ENCODE assay signal across 29 cellular contexts in the genomic region with DNA sequence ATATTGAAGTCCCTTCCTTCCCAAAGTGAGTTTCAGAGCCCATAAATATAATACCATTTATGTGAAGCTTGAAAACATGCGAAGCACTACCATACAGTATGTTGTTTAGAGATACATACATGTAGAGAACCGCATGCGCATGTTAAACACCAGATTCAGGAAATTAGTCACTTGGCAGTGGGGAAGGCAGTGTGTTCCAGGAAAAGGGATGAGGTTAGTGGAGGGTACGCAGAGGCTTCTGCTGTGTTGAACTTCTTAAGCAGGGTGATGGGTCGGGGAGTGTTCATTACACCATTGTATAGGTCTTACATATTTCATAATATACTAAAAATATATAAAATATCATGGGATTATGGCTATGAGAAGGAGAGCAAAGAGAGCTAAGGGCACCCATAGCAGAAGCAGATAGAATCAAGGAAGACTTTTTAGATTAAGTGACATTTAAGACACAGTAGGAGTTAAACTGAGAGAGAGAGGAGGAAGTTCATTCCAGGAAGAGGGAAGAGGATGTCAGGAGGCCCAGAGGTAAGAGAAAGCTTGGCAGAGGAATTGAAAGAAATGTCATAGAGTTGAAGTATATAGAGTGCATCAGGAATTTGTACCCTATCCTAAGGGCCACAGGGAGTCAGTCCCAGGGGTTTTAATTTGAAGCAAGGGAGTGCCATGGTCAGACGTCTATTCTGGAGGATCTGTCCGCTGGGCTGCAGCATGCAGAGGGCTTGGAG. TPM values are rescaled to one million over a fixed set of nuclear protein-coding genes. Genes with fewer than 3 reads are reported as not detected.
DNase-seq lines count a peak whose midpoint lies in the region; ATAC-seq and TF ChIP-seq lines count a peak whose summit lies in the region.
"Had no signal": no experiment of that assay in that cellular context is flagged by ENCODE, and none has a peak within 500 bp of the region (broad histone marks: within the 10 kb centered on the region; RNA-seq: fewer than 3 reads in every experiment).

No MANE protein-coding gene starts in this region.

- H3K9me3 Mint-ChIP-seq in MCF 10A (ENCODE audit: unreplicated experiment), result no peaks in the 10 kb centered on the region
- H3K9me3 Mint-ChIP-seq in WTC11, result no peaks in the 10 kb centered on the region
- H3K9me3 Mint-ChIP-seq in CD4-positive, alpha-beta T cell, result no peaks in the 10 kb centered on the region
- H3K9me3 Mint-ChIP-seq: activated CD4-positive, alpha-beta T cell treated with anti-CD3 and anti-CD28 coated beads, Interleukin-2, amount 10 ng/mL, durations not matched to agents 7 days and 5 days; CD8-positive, alpha-beta T cell; immature natural killer cell; naive B cell; stimulated activated naive CD8-positive, alpha-beta T cell treated with anti-CD3 and anti-CD28 coated beads, Interleukin-15, amount 100 ng/mL, for 72 hours; T-helper 2 cell treated with Interferon-gamma antibody and Interleukin-4, amounts not matched to agents 5 μg/mL and 100 μg/mL, for 36 hours had no signal

- no peak for TF ChIP-seq POLR2A in breast epithelium (IDR thresholded peaks at IDR 0.05)

- intact Hi-C loops in MCF 10A (cut with micrococcal nuclease) (no loop called here), breast epithelium (cut with DNase I; ENCODE audit: low total_unique reads) (no loop called here), upper lobe of right lung (cut with DNase I) (no loop called here)
- intact Hi-C loops in CD4-positive, alpha-beta T cell (cut with DNase I, micrococcal nuclease), result no loop called here

- no peak overlapping the region for H3K9ac ChIP-seq in fibroblast of lung (ENCODE audit: insufficient read depth, low read length)

- peak overlapping the region in 1 of 2 donors; percentile 37 for H3K27ac ChIP-seq in breast epithelium
- no peak overlapping the region for H3K27ac ChIP-seq in fibroblast of lung (ENCODE audit: insufficient read depth, low read length)
- no peak overlapping the region for H3K27ac ChIP-seq in upper lobe of right lung
- H3K27ac ChIP-seq in CD4-positive, alpha-beta T cell (ENCODE audit: low read depth, low read length), result no peak overlapping the region
- H3K27ac ChIP-seq: adrenal gland, left ventricle myocardium inferior, tibial artery, WERI-Rb-1 had no signal

- no peak overlapping the region for H3K4me2 ChIP-seq in fibroblast of lung (ENCODE audit: extremely low read depth, insufficient read depth, low read length)

- H4K20me1 ChIP-seq in fibroblast of lung (ENCODE audit: control insufficient read depth, extremely low read depth, insufficient read depth, low read length), result no peaks in the 10 kb centered on the region

- no peaks in the 10 kb centered on the region for H3K4me1 Mint-ChIP-seq in MCF 10A (ENCODE audit: insufficient read depth, unreplicated experiment)
- H3K4me1 Mint-ChIP-seq in WTC11, result peaks cover 18% of the 10 kb centered on the region
- H3K4me1 Mint-ChIP-seq in CD4-positive, alpha-beta T cell (ENCODE audit: low read depth), result no peaks in the 10 kb centered on the region
- H3K4me1 Mint-ChIP-seq: immature natural killer cell; stimulated activated naive CD8-positive, alpha-beta T cell treated with anti-CD3 and anti-CD28 coated beads, Interleukin-15, amount 100 ng/mL, for 72 hours had no signal

- peaks cover 0 to 5% of the 10 kb centered on the region in 2 donors for H3K4me1 ChIP-seq in breast epithelium
- H3K4me1 ChIP-seq in fibroblast of lung (ENCODE audit: control insufficient read depth, extremely low read depth, insufficient read depth, low read length), result no peaks in the 10 kb centered on the region
- peaks cover 7% of the 10 kb centered on the region for H3K4me1 ChIP-seq in upper lobe of right lung
- H3K4me1 ChIP-seq: adrenal gland, body of pancreas, tibial artery had no signal

- CTCF ChIA-PET in MCF 10A (lab: Yijun Ruan, JAX), result no interaction called here
- CTCF ChIA-PET in WTC11 (lab: Charles Lee), result no interaction called here
- CTCF ChIA-PET in CD4-positive, alpha-beta T cell (lab: Charles Lee), result no interaction called here

- no peak overlapping the region for H3K4me3 ChIP-seq in breast epithelium
- H3K4me3 ChIP-seq in fibroblast of lung (replicated peaks in 1 of 4; ENCODE audit: control extremely low read depth in 1 of 4, insufficient read depth in 1 of 4, low read depth in 3 of 4, low read length in 4 of 4), result no peak overlapping the region
- H3K4me3 ChIP-seq in upper lobe of right lung, result no peak overlapping the region
- H3K4me3 ChIP-seq: adrenal gland, body of pancreas, left ventricle myocardium inferior, tibial artery had no signal

- H3K27me3 Mint-ChIP-seq in MCF 10A (ENCODE audit: insufficient read depth, unreplicated experiment) (no peaks in the 10 kb centered on the region), WTC11 (ENCODE audit: low read depth) (no peaks in the 10 kb centered on the region; the same call in 1 of the 2 replicates)
- no peaks in the 10 kb centered on the region for H3K27me3 Mint-ChIP-seq in CD4-positive, alpha-beta T cell
- H3K27me3 Mint-ChIP-seq: activated CD4-positive, alpha-beta T cell treated with anti-CD3 and anti-CD28 coated beads, Interleukin-2, amount 10 ng/mL, durations not matched to agents 7 days and 5 days; activated CD8-positive, alpha-beta memory T cell treated with anti-CD3 and anti-CD28 coated beads, Interleukin-2, amount 10 ng/mL, durations not matched to agents 7 days and 5 days; stimulated activated naive CD8-positive, alpha-beta T cell treated with anti-CD3 and anti-CD28 coated beads, Interleukin-15, amount 100 ng/mL, for 72 hours had no signal

- DNase-seq in MCF 10A (ENCODE audit: unreplicated experiment) (peak; percentile 45), breast epithelium (ENCODE audit: low spot score in 2 of 2) (no peak), WTC11 (ENCODE audit: low spot score) (no peak), fibroblast of lung (ENCODE audit: low read depth in 2 of 2) (peak; percentile 22 to 47), upper lobe of right lung (no peak), NCI-H2171 (lab: John Stamatoyannopoulos, UW) (no peak)
- DNase-seq in activated naive CD4-positive, alpha-beta T cell (lab: John Stamatoyannopoulos, UW), result no peak
- no peak for DNase-seq in CD4-positive, alpha-beta T cell
- DNase-seq: activated CD4-positive, alpha-beta T cell treated with anti-CD3 and anti-CD28 coated beads, Interleukin-2, amount 10 ng/mL, durations not matched to agents 7 days and 5 days; activated CD8-positive, alpha-beta memory T cell treated with anti-CD3 and anti-CD28 coated beads, Interleukin-2, amount 10 ng/mL, durations not matched to agents 7 days and 5 days; activated T-cell treated with anti-CD3 and anti-CD28 coated beads, Interleukin-2, amount 50 U/mL, for 48 hours; adrenal gland; body of pancreas; CD8-positive, alpha-beta T cell; hippocampal formation; immature natural killer cell; left ventricle myocardium inferior; naive B cell; NCI-H2029 treated with DMSO at 0.1 percent for 48 hours; NCI-H226; NCI-H82; occipital lobe; stimulated activated CD8-positive, alpha-beta memory T cell treated with anti-CD3 and anti-CD28 coated beads, Interleukin-4, amount 100 ng/mL, for 48 hours; stimulated activated naive CD8-positive, alpha-beta T cell treated with anti-CD3 and anti-CD28 coated beads, Interleukin-15, amount 100 ng/mL, for 72 hours; tibial artery; WERI-Rb-1 had no signal

- H3K9me3 ChIP-seq in breast epithelium (no peaks in the 10 kb centered on the region), fibroblast of lung (ENCODE audit: control insufficient read depth, insufficient read depth, low read depth, low read length) (no peaks in the 10 kb centered on the region), upper lobe of right lung (no peaks in the 10 kb centered on the region)
- no peaks in the 10 kb centered on the region for H3K9me3 ChIP-seq in CD4-positive, alpha-beta T cell (ENCODE audit: control insufficient read depth, low read length)
- H3K9me3 ChIP-seq: adrenal gland, body of pancreas, left ventricle myocardium inferior, tibial artery had no signal

- POLR2A ChIA-PET in MCF 10A (lab: Yijun Ruan, JAX), result no interaction called here
- POLR2A ChIA-PET in WTC11 (lab: Charles Lee), result no interaction called here
- POLR2A ChIA-PET in CD4-positive, alpha-beta T cell (lab: Charles Lee), result no interaction called here

- H3K27ac Mint-ChIP-seq in MCF 10A (ENCODE audit: low read depth, unreplicated experiment), result no peak overlapping the region
- 0 out of 2 replicates have a peak overlapping the region, but pooled peaks have one; percentile 46 for H3K27ac Mint-ChIP-seq in WTC11
- H3K27ac Mint-ChIP-seq in CD4-positive, alpha-beta T cell, result no peak overlapping the region
- H3K27ac Mint-ChIP-seq: activated CD4-positive, alpha-beta T cell treated with anti-CD3 and anti-CD28 coated beads, Interleukin-2, amount 10 ng/mL, durations not matched to agents 7 days and 5 days; activated CD8-positive, alpha-beta memory T cell treated with anti-CD3 and anti-CD28 coated beads, Interleukin-2, amount 10 ng/mL, durations not matched to agents 7 days and 5 days; CD8-positive, alpha-beta T cell; immature natural killer cell; stimulated activated naive CD8-positive, alpha-beta T cell treated with anti-CD3 and anti-CD28 coated beads, Interleukin-15, amount 100 ng/mL, for 72 hours; T-helper 2 cell treated with Interferon-gamma antibody and Interleukin-4, amounts not matched to agents 5 μg/mL and 100 μg/mL, for 36 hours had no signal

- no peaks in the 10 kb centered on the region for H3K79me2 ChIP-seq in fibroblast of lung (ENCODE audit: control insufficient read depth, insufficient read depth, low read length)

- ATAC-seq in WTC11, result no peak
- peak; percentile 43 for ATAC-seq in upper lobe of right lung
- no peak for ATAC-seq in CD4-positive, alpha-beta T cell (ENCODE audit: poor library complexity)
- ATAC-seq: activated CD8-positive, alpha-beta memory T cell treated with anti-CD3 and anti-CD28 coated beads, Interleukin-2, amount 10 ng/mL, durations not matched to agents 7 days and 5 days; body of pancreas; CD8-positive, alpha-beta T cell; SK-N-SH treated with all-trans-retinoic acid at 6 μM for 48 hours; stimulated activated naive CD8-positive, alpha-beta T cell treated with anti-CD3 and anti-CD28 coated beads, Interleukin-15, amount 100 ng/mL, for 72 hours had no signal

- H2AFZ ChIP-seq in fibroblast of lung (ENCODE audit: low read length), result no peak overlapping the region

- no TSS peak for BruUV-seq in MCF 10A (replicated peaks; lab: Mats Ljungman, UMichigan)

- H3K36me3 ChIP-seq in breast epithelium, result no peaks in the 10 kb centered on the region
- no peaks in the 10 kb centered on the region for H3K36me3 ChIP-seq in fibroblast of lung (ENCODE audit: control insufficient read depth, insufficient read depth, low read length)
- H3K36me3 ChIP-seq in upper lobe of right lung, result no peaks in the 10 kb centered on the region
- H3K36me3 ChIP-seq: adrenal gland, left ventricle myocardium inferior, tibial artery, WERI-Rb-1 had no signal

- H3K4me3 Mint-ChIP-seq in MCF 10A (ENCODE audit: unreplicated experiment) (no peak overlapping the region), WTC11 (no peak overlapping the region)
- H3K4me3 Mint-ChIP-seq in CD4-positive, alpha-beta T cell, result no peak overlapping the region
- H3K4me3 Mint-ChIP-seq: activated CD4-positive, alpha-beta T cell treated with anti-CD3 and anti-CD28 coated beads, Interleukin-2, amount 10 ng/mL, durations not matched to agents 7 days and 5 days; activated CD8-positive, alpha-beta memory T cell treated with anti-CD3 and anti-CD28 coated beads, Interleukin-2, amount 10 ng/mL, durations not matched to agents 7 days and 5 days; CD8-positive, alpha-beta T cell; immature natural killer cell; naive B cell; stimulated activated naive CD8-positive, alpha-beta T cell treated with anti-CD3 and anti-CD28 coated beads, Interleukin-15, amount 100 ng/mL, for 72 hours; T-helper 2 cell treated with Interferon-gamma antibody and Interleukin-4, amounts not matched to agents 5 μg/mL and 100 μg/mL, for 36 hours had no signal

- TF ChIP-seq CTCF in MCF 10A (IDR thresholded peaks at IDR 0.05; ENCODE audit: unreplicated experiment), result no peak
- TF ChIP-seq CTCF in breast epithelium (IDR thresholded peaks at IDR 0.05), result no peak
- TF ChIP-seq CTCF in WTC11 (IDR thresholded peaks at IDR 0.05), result no peak
- no peak for TF ChIP-seq CTCF in fibroblast of lung (conservative IDR thresholded peaks at IDR 0.05 in 1 of 2, IDR thresholded peaks at IDR 0.05 in 1 of 2; ENCODE audit: low read depth in 1 of 2, low read length in 2 of 2)
- no peak for TF ChIP-seq CTCF in upper lobe of right lung (IDR thresholded peaks at IDR 0.05)
- TF ChIP-seq CTCF in CD4-positive, alpha-beta T cell (IDR thresholded peaks at IDR 0.05), result no peak

- H3K27me3 ChIP-seq in breast epithelium, result no peaks in the 10 kb centered on the region
- H3K27me3 ChIP-seq in fibroblast of lung (ENCODE audit: control insufficient read depth, insufficient read depth, low read length), result no peaks in the 10 kb centered on the region
- H3K27me3 ChIP-seq in upper lobe of right lung, result no peaks in the 10 kb centered on the region
- no peaks in the 10 kb centered on the region for H3K27me3 ChIP-seq in CD4-positive, alpha-beta T cell (ENCODE audit: control insufficient read depth, insufficient read depth, low read length)
- H3K27me3 ChIP-seq: adrenal gland, body of pancreas, tibial artery had no signal

- H3K36me3 Mint-ChIP-seq in MCF 10A (ENCODE audit: insufficient read depth, unreplicated experiment) (no peaks in the 10 kb centered on the region), WTC11 (no peaks in the 10 kb centered on the region)
- peaks cover 26% of the 10 kb centered on the region for H3K36me3 Mint-ChIP-seq in CD4-positive, alpha-beta T cell (ENCODE audit: low read depth)
- H3K36me3 Mint-ChIP-seq: activated CD8-positive, alpha-beta memory T cell treated with anti-CD3 and anti-CD28 coated beads, Interleukin-2, amount 10 ng/mL, durations not matched to agents 7 days and 5 days had no signal

RNA-seq across cellular contexts. Expression of a gene that starts 43.5 kb away (rescaled TPM):
- total RNA-seq in MCF 10A (2022) (381 and 492 TPM in 2 replicates), breast epithelium (100 to 1,000 TPM; 146 to 172 (median 161) TPM), WTC11 (2021) (126 to 149 TPM (median 129 TPM) in 3 replicates), fibroblast of lung (429 and 437 TPM in 2 replicates), upper lobe of right lung (194 TPM)
- polyA plus RNA-seq in fibroblast of lung, result 229 and 237 TPM in 2 replicates
- polyA plus RNA-seq in fibroblast of lung (2012), result 209 and 230 TPM in 2 replicates
- 113 and 165 TPM in 2 replicates for polyA minus RNA-seq in fibroblast of lung (ENCODE audit: low replicate concordance)
- 100 to 1,000 TPM; 122 to 131 TPM for total RNA-seq in CD4-positive, alpha-beta T cell

RNA-seq across cellular contexts. Expression of a gene that starts 56.3 kb away (rescaled TPM):
- total RNA-seq in MCF 10A (2022) (0.22 and 0.58 TPM in 2 replicates), breast epithelium (100 to 1,000 TPM in 2 of 3 donors, under 1 TPM in 1; 0.64 to 220 (median 202) TPM), WTC11 (2021) (1.1 to 1.5 TPM (median 1.3 TPM) in 3 replicates), fibroblast of lung (0.17 and 0.26 TPM in 2 replicates), upper lobe of right lung (5.6 TPM)
- 0.30 and 0.76 TPM in 2 replicates for polyA plus RNA-seq in fibroblast of lung
- 0.22 and 0.51 TPM in 2 replicates for polyA plus RNA-seq in fibroblast of lung (2012)
- 1.1 TPM in 1 of 2 replicates, not detected in the other for polyA minus RNA-seq in fibroblast of lung (ENCODE audit: low replicate concordance)
- 10 to 100 TPM; 14.2 to 16.1 TPM for total RNA-seq in CD4-positive, alpha-beta T cell
- total RNA-seq: OCI-LY7 had no signal

Comparison
In these comparisons a context has a peak if more than half of its experiments do, and no peak if none do; other contexts are left out.
1. DNase-seq: peak in MCF 10A (single experiment) and fibroblast of lung (2 of 2); none in breast epithelium (0 of 2), WTC11 (single experiment), upper lobe of right lung (single experiment), activated naive CD4-positive, alpha-beta T cell (0 of 4), NCI-H2171 (single experiment) and CD4-positive, alpha-beta T cell (0 of 10).